In genomic region chr10:26334932-26335573, GRCh38 we compare ENCODE assay signal across 8 cellular contexts.
DNase-seq lines count a peak whose midpoint lies in the region; ATAC-seq, FAIRE-seq and TF ChIP-seq lines count a peak whose summit lies in the region.

No MANE protein-coding gene starts in this region.

- no peak for TF ChIP-seq EP300 in upper lobe of left lung (IDR thresholded peaks at IDR 0.05)

- intact Hi-C loops in pancreas (cut with DNase I) = loop anchor here in 2 of 3 donors (10.0 kb wide), 1 partner anchor 220 kb away; no protein-coding TSS in a partner anchor

- TF ChIP-seq CTCF in foreskin keratinocyte (conservative IDR thresholded peaks at IDR 0.05) (peak; percentile 82), pancreas (IDR thresholded peaks at IDR 0.05) (peak in 3 of 4 donors; percentile 25 to 57 (median 33)), upper lobe of left lung (IDR thresholded peaks at IDR 0.05) (peak in 5 of 6 experiments; percentile 61 to 87 (median 81))

- H3K4me3 Mint-ChIP-seq in activated T-cell treated with anti-CD3 and anti-CD28 coated beads, Interleukin-2, amount 50 U/mL, for 72 hours = peak overlapping the region; percentile 77 to 89

- H3K36me3 Mint-ChIP-seq in activated T-cell treated with anti-CD3 and anti-CD28 coated beads, Interleukin-2, amount 50 U/mL, for 72 hours (ENCODE audit: insufficient read depth in 2 of 2) = peaks cover 5% of the 10 kb centered on the region in 2 donors

- H3K9me3 ChIP-seq in HUES6 (ENCODE audit: control insufficient read depth, insufficient read depth, low read depth, low read length) (no peaks in the 10 kb centered on the region), pancreas (no peaks in the 10 kb centered on the region), upper lobe of left lung (no peaks in the 10 kb centered on the region)

- H3K27ac Mint-ChIP-seq in activated T-cell treated with anti-CD3 and anti-CD28 coated beads, Interleukin-2, amount 50 U/mL, for 72 hours = peak overlapping the region; percentile 89

- no peaks in the 10 kb centered on the region for H3K27me3 Mint-ChIP-seq in activated T-cell treated with anti-CD3 and anti-CD28 coated beads, Interleukin-2, amount 50 U/mL, for 72 hours (ENCODE audit: low read depth)

- H3K4me1 ChIP-seq in HUES6 (ENCODE audit: control insufficient read depth, insufficient read depth, low read length) (peaks cover 5% of the 10 kb centered on the region; the same call in 1 of the 2 replicates), foreskin keratinocyte (no peaks in the 10 kb centered on the region), pancreas (no peaks in the 10 kb centered on the region), upper lobe of left lung (peaks cover 0 to 5% (median 4%) of the 10 kb centered on the region in 4 donors)

- 9 to 12% methylated on average over 7 of the region's 7 CpGs for WGBS in pancreas, 2 donors
- WGBS in upper lobe of left lung, 2 donors = 11 to 12% methylated on average over 6 to 7 of the region's 7 CpGs

- no peak for FAIRE-seq in pancreas (lab: Jason Lieb, UNC)

- no peaks in the 10 kb centered on the region for H3K27me3 ChIP-seq in HUES6 (ENCODE audit: control insufficient read depth, insufficient read depth, low read length)
- no peaks in the 10 kb centered on the region for H3K27me3 ChIP-seq in foreskin keratinocyte
- no peaks in the 10 kb centered on the region for H3K27me3 ChIP-seq in pancreas
- H3K27me3 ChIP-seq in upper lobe of left lung = no peaks in the 10 kb centered on the region

- no peak for TF ChIP-seq POLR2A in upper lobe of left lung (IDR thresholded peaks at IDR 0.05)

- no peak overlapping the region for H3K27ac ChIP-seq in HUES6 (ENCODE audit: low read depth, low read length)
- no peak overlapping the region for H3K27ac ChIP-seq in foreskin keratinocyte
- H3K27ac ChIP-seq in pancreas = no peak overlapping the region
- peak overlapping the region in 2 of 4 donors; percentile 4 to 32 for H3K27ac ChIP-seq in upper lobe of left lung

- H3K4me3 ChIP-seq in HUES6 (ENCODE audit: low read depth, low read length) = peak overlapping the region; percentile 25
- H3K4me3 ChIP-seq in pancreas = peak overlapping the region in 1 of 4 donors; percentile 5
- peak overlapping the region in 3 of 4 donors; percentile 16 to 42 (median 37) for H3K4me3 ChIP-seq in upper lobe of left lung

- H3K9ac ChIP-seq in HUES6 (ENCODE audit: low read length) = no peak overlapping the region

- peaks cover 3 to 6% of the 10 kb centered on the region in 2 donors for H3K9me3 Mint-ChIP-seq in activated T-cell treated with anti-CD3 and anti-CD28 coated beads, Interleukin-2, amount 50 U/mL, for 72 hours

- H3K36me3 ChIP-seq in HUES6 (ENCODE audit: control insufficient read depth, insufficient read depth, low read length) (no peaks in the 10 kb centered on the region), pancreas (no peaks in the 10 kb centered on the region), upper lobe of left lung (no peaks in the 10 kb centered on the region)

- ATAC-seq in GM21526 (IDR thresholded peaks at IDR 0.05; ENCODE audit: low FRiP score, unreplicated experiment) (peak; percentile 84), foreskin keratinocyte (peak; percentile 90), pancreas (peak; percentile 58 to 93 (median 91)), upper lobe of left lung (ENCODE audit: low FRiP score in 2 of 2) (peak; percentile 79 to 93)
- peak; percentile 89 to 90 for ATAC-seq in activated T-cell treated with anti-CD3 and anti-CD28 coated beads, Interleukin-2, amount 50 U/mL, for 72 hours (replicated peaks in 1 of 2)

- peaks cover 10% of the 10 kb centered on the region for H3K4me1 Mint-ChIP-seq in activated T-cell treated with anti-CD3 and anti-CD28 coated beads, Interleukin-2, amount 50 U/mL, for 72 hours (ENCODE audit: low read depth)

- peak; percentile 66 for DNase-seq in Daoy (ENCODE audit: low read depth)
- DNase-seq in RKO (ENCODE audit: low spot score) = peak; percentile 85
- DNase-seq in activated T-cell treated with anti-CD3 and anti-CD28 coated beads, Interleukin-2, amount 50 U/mL, for 72 hours = peak; percentile 59 to 69
- peak; percentile 37 to 65 for DNase-seq in foreskin keratinocyte
- DNase-seq in pancreas = peak in 3 of 6 donors; percentile 7 to 44 (median 28)
- DNase-seq in upper lobe of left lung = peak in 1 of 2 donors; percentile 63
